20 cellular contexts compared by ENCODE assay signal in genomic region chr7:41185851-41186250, GRCh38.
DNase-seq lines count a peak whose midpoint lies in the region; TF ChIP-seq lines count a peak whose summit lies in the region.
"Had no signal": no experiment of that assay in that cellular context is flagged by ENCODE, and none has a peak within 500 bp of the region (broad histone marks: within the 10 kb centered on the region; RNA-seq: fewer than 3 reads in every experiment).

No MANE protein-coding gene starts in this region.

- H3K9ac ChIP-seq in mesenchymal stem cell (ENCODE audit: low read length): no peak overlapping the region

- no peaks in the 10 kb centered on the region for H3K36me3 ChIP-seq in mesenchymal stem cell (ENCODE audit: control insufficient read depth in 1 of 2, insufficient read depth in 2 of 2, low read depth in 1 of 2, low read length in 2 of 2)
- H3K36me3 ChIP-seq: BE2C had no signal

- no peak overlapping the region for H2BK15ac ChIP-seq in mesenchymal stem cell (ENCODE audit: low read depth, poor library complexity, severe bottlenecking)

- H2BK5ac ChIP-seq in mesenchymal stem cell (ENCODE audit: low read depth, low read length, poor library complexity, severe bottlenecking): no peak overlapping the region

- H2BK12ac ChIP-seq in mesenchymal stem cell (ENCODE audit: low read length in 2 of 2): no peak overlapping the region

- no peak overlapping the region for H4K8ac ChIP-seq in mesenchymal stem cell (ENCODE audit: low read length)

- H3K4me1 ChIP-seq in mesenchymal stem cell (ENCODE audit: control insufficient read depth, insufficient read depth, low read depth, low read length): peaks cover 6% of the 10 kb centered on the region
- H3K4me1 ChIP-seq: BE2C had no signal

- no peaks in the 10 kb centered on the region for H3K79me1 ChIP-seq in mesenchymal stem cell (replicated peaks; ENCODE audit: low read length, poor library complexity, severe bottlenecking)

- H4K91ac ChIP-seq in mesenchymal stem cell (ENCODE audit: low read length): no peak overlapping the region

- no peaks in the 10 kb centered on the region for H3K9me3 ChIP-seq in mesenchymal stem cell (ENCODE audit: control insufficient read depth, low read length)
- H3K9me3 ChIP-seq: BE2C had no signal

- no peak overlapping the region for H2AFZ ChIP-seq in mesenchymal stem cell (ENCODE audit: low read depth, low read length)

- DNase-seq in AG10803 (ENCODE audit: low read depth): peak; percentile 33
- DNase-seq in NCI-H69 (lab: John Stamatoyannopoulos, UW): peak; percentile 89
- peak; percentile 47 for DNase-seq in epithelial cell of esophagus (ENCODE audit: low read depth)
- peak; percentile 37 for DNase-seq in mesenchymal stem cell
- no peak for DNase-seq in NCI-H2029 (lab: John Stamatoyannopoulos, UW)
- DNase-seq in Ammon's horn (ENCODE audit: low spot score): no peak
- no peak for DNase-seq in H4 (ENCODE audit: low spot score)
- DNase-seq in activated CD4-positive, alpha-beta T cell treated with anti-CD3 and anti-CD28 coated beads, Interleukin-2, amount 50 U/mL, for 4 hours: no peak
- DNase-seq: 8988T; BE2C; CD4-positive, CD25-positive, alpha-beta regulatory T cell; COR-L47; DMS 273 treated with DMSO at 0.1 percent for 48 hours; GF-D8; H7; NCI-H1105; NCI-H2081 treated with DMSO at 0.1 percent for 48 hours; NCI-H446 treated with DMSO at 0.1 percent for 48 hours; NCI-H774 had no signal

- H2BK120ac ChIP-seq in mesenchymal stem cell (ENCODE audit: low read depth, low read length): no peak overlapping the region

- H3K14ac ChIP-seq in mesenchymal stem cell (ENCODE audit: low read length in 2 of 2): no peak overlapping the region

- H2AK5ac ChIP-seq in mesenchymal stem cell (ENCODE audit: low read length, severe bottlenecking): no peak overlapping the region

- no peak overlapping the region for H3K23ac ChIP-seq in mesenchymal stem cell (ENCODE audit: low read length in 2 of 2)

- no peak overlapping the region for H3K4me2 ChIP-seq in mesenchymal stem cell (ENCODE audit: low read length, poor library complexity, severe bottlenecking)

- no peak overlapping the region for H3K4ac ChIP-seq in mesenchymal stem cell (ENCODE audit: low read depth in 1 of 2, low read length in 2 of 2)

- no peaks in the 10 kb centered on the region for H3K27me3 ChIP-seq in mesenchymal stem cell (ENCODE audit: control insufficient read depth in 1 of 2, insufficient read depth in 1 of 2, low read length in 2 of 2)
- H3K27me3 ChIP-seq: BE2C had no signal

- H3K18ac ChIP-seq in mesenchymal stem cell (ENCODE audit: low read depth in 1 of 2, low read length in 2 of 2): no peak overlapping the region

- WGBS in mesenchymal stem cell: 39% methylated on average over 2 of the region's 3 CpGs

- no peak overlapping the region for H3K4me3 ChIP-seq in AG10803 (ENCODE audit: low read length)
- no peak overlapping the region for H3K4me3 ChIP-seq in epithelial cell of esophagus (ENCODE audit: low read length)
- no peak overlapping the region for H3K4me3 ChIP-seq in mesenchymal stem cell (ENCODE audit: insufficient read depth in 1 of 2, low read depth in 1 of 2, low read length in 2 of 2)
- H3K4me3 ChIP-seq: K562 had no signal

- H3K27ac ChIP-seq in mesenchymal stem cell (ENCODE audit: low read length, poor library complexity, severe bottlenecking): no peak overlapping the region

- TF ChIP-seq CTCF in AG10803 (conservative IDR thresholded peaks at IDR 0.05; ENCODE audit: low read length) (no peak), epithelial cell of esophagus (IDR thresholded peaks at IDR 0.05; ENCODE audit: insufficient read depth, low read depth, low read length, missing control alignments) (no peak)

Comparison
In these comparisons a context has a peak if more than half of its experiments do, and no peak if none do; other contexts are left out.
1. DNase-seq: peak in AG10803 (single experiment), NCI-H69 (single experiment), epithelial cell of esophagus (single experiment) and mesenchymal stem cell (single experiment); none in NCI-H2029 (single experiment), Ammon's horn (single experiment), H4 (single experiment) and activated CD4-positive, alpha-beta T cell treated with anti-CD3 and anti-CD28 coated beads, Interleukin-2, amount 50 U/mL, for 4 hours (0 of 2).